9 cellular contexts compared by ENCODE assay signal in the genomic region with DNA sequence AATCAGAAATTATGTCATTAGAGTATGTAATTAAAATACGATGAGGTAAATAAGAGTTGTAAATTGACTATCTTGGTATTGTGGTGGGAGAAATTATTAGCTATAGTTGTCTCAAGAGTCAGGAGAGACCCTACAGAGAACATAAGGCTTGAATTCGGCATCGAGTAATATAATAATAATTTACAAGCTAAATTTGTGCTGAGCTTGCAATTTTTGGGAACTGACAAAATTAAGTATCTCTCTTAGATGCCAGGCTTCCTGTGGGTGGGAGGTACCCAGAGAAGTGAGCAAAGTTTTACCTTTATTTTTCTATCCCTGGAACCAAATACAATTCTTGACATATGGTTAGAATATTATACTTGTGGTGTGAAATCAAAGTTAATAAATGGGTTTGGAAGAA.
"Had no signal": no experiment of that assay in that cellular context is flagged by ENCODE, and none has a peak within 500 bp of the region (broad histone marks: within the 10 kb centered on the region; RNA-seq: fewer than 3 reads in every experiment).

No MANE protein-coding gene starts in this region.

- H3K36me3 ChIP-seq: HAP-1 had no signal

- H3K9me3 ChIP-seq: HAP-1 had no signal

- H3K4me3 ChIP-seq: GM23248, HAP-1 had no signal

- H3K27ac ChIP-seq: GM23248, HL-60 had no signal

- ATAC-seq: HCT116 had no signal

- H3K4me1 ChIP-seq: HAP-1 had no signal

- DNase-seq: GM23248, GOT3, HFFc6, Kasumi-1, KG1 had no signal

- H2AFZ ChIP-seq: GM23248 had no signal

- FAIRE-seq: H54 had no signal

- H3K9ac ChIP-seq: GM23248 had no signal
